Comparison of ENCODE assay signal across 13 cellular contexts in the genomic region with DNA sequence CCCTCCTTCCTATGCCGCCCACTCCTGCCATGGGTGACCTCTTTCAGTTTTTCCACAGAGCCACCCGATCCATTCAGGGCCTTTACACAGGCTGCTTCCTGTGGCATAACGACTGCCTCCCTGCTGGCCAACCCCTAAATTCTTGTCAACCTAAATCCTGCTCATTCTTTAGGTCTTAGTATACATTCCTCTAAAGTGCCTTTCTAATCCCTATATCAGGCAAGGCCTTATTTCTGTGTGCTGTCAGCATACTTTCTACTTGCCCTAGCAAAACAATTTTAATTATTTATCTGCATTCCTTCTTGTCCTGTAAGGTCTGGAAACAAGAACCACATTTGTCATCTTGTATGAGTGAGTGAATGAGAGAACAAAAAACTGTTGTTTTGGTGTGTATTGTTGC.
"Had no signal": no experiment of that assay in that cellular context is flagged by ENCODE, and none has a peak within 500 bp of the region (broad histone marks: within the 10 kb centered on the region; RNA-seq: fewer than 3 reads in every experiment).

No MANE protein-coding gene starts in this region.

- H3K4me3 ChIP-seq: skin epidermis, tibial nerve had no signal

- H3K36me3 ChIP-seq: brain microvascular endothelial cell, tibial nerve had no signal

- H3K27ac ChIP-seq: brain microvascular endothelial cell, skin epidermis, tibial nerve had no signal

- ATAC-seq: activated CD4-positive, CD25-positive, alpha-beta regulatory T cell treated with anti-CD3 and anti-CD28 coated beads, Interleukin-2, amount 50 U/mL, for 24 hours; left lobe of liver; natural killer cell treated with Interleukin-12 subunit alpha and Interleukin-12 subunit beta and Interleukin-15 and Interleukin-18, amount 100 ng/mL, for 72 hours; stimulated activated effector memory CD8-positive, alpha-beta T cell treated with anti-CD3 and anti-CD28 coated beads, Interleukin-12 subunit alpha, Interleukin-12 subunit beta, amount 100 ng/mL, for 72 hours had no signal

- H3K27me3 ChIP-seq: brain microvascular endothelial cell, tibial nerve had no signal

- DNase-seq: activated naive CD4-positive, alpha-beta T cell treated with anti-CD3 and anti-CD28 coated beads, Interleukin-2, amount 50 U/mL, for 16 hours; amygdala; brain microvascular endothelial cell; erythroblast; glutamatergic neuron; mammary epithelial cell; occipital lobe had no signal

- H3K4me1 ChIP-seq: tibial nerve had no signal
